Comparison of ENCODE assay signal across 23 cellular contexts in the genomic region with DNA sequence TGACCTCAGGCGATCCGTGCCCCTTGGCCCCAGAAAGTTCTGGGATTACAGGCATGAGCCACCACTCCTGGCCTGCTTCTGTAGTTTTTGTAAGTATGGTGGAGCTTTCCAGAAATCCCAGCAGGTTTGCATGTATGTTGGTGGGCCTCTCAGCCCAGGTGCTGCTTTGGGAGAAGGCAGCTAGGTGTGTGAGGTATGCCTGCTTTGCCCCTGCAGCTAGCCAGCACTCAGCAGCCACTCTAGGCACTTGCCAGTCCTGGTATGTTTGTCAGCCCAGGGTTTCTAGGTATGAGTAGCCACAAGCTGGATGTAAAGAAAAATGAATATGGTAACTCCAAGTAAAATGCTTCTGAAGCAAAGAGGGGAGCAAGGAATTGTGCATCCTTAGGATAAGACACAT.
"Had no signal": no experiment of that assay in that cellular context is flagged by ENCODE, and none has a peak within 500 bp of the region (broad histone marks: within the 10 kb centered on the region; RNA-seq: fewer than 3 reads in every experiment).

No MANE protein-coding gene starts in this region.

- H3K4me1 ChIP-seq: prostate gland, uterus had no signal

- DNase-seq: activated CD4-positive, alpha-beta T cell treated with anti-CD3 and anti-CD28 coated beads for 1 hour; activated CD4-positive, alpha-beta T cell treated with anti-CD3 and anti-CD28 coated beads, Interleukin-2, amount 50 U/mL, for 1 hour; activated CD8-positive, alpha-beta T cell treated with anti-CD3 and anti-CD28 coated beads, Interleukin-2, amount 10 ng/mL, durations not matched to agents 7 days and 5 days; activated gamma-delta T cell treated with Interleukin-2 at 50 U/mL for 16 hours; activated T-cell treated with anti-CD3 and anti-CD28 coated beads, Interleukin-2, amount 50 U/mL, for 1 hour; adrenal gland; effector memory CD8-positive, alpha-beta T cell; foreskin melanocyte; immature natural killer cell; left ventricle myocardium inferior; mammary epithelial cell; midbrain; ovary; spleen; stimulated activated CD4-positive, alpha-beta T cell treated with anti-CD3 and anti-CD28 coated beads, Interleukin-4, amount 100 ng/mL, for 1 hour; stimulated activated naive CD8-positive, alpha-beta T cell treated with anti-CD3 and anti-CD28 coated beads, Interleukin-15, amount 100 ng/mL, for 72 hours; uterus had no signal

- H3K27ac ChIP-seq: hepatocyte, left ventricle myocardium inferior, neutrophil, ovary, prostate gland, tibial nerve had no signal

- H3K36me3 ChIP-seq: adrenal gland, left ventricle myocardium inferior, neutrophil, ovary, prostate gland, spleen, tibial nerve, uterus had no signal

- H3K27me3 ChIP-seq: adrenal gland, hepatocyte, ovary, spleen, tibial nerve, uterus had no signal

- H3K4me3 ChIP-seq: adrenal gland, hepatocyte, left ventricle myocardium inferior, ovary, prostate gland, spleen, tibial nerve, uterus had no signal

- H2AFZ ChIP-seq: hepatocyte had no signal

- H3K9me3 ChIP-seq: adrenal gland, left ventricle myocardium inferior, neutrophil, ovary, prostate gland, spleen, tibial nerve, uterus had no signal

- H3K4me2 ChIP-seq: hepatocyte had no signal

- ATAC-seq: activated CD8-positive, alpha-beta T cell treated with anti-CD3 and anti-CD28 coated beads, Interleukin-2, amount 10 ng/mL, durations not matched to agents 7 days and 5 days; effector memory CD8-positive, alpha-beta T cell; esophagus mucosa; natural killer cell treated with Interleukin-12 subunit alpha and Interleukin-12 subunit beta and Interleukin-15 and Interleukin-18, amount 100 ng/mL, for 72 hours; stimulated activated naive CD8-positive, alpha-beta T cell treated with anti-CD3 and anti-CD28 coated beads, Interleukin-15, amount 100 ng/mL, for 72 hours had no signal
